19 cellular contexts compared by ENCODE assay signal in the genomic region with DNA sequence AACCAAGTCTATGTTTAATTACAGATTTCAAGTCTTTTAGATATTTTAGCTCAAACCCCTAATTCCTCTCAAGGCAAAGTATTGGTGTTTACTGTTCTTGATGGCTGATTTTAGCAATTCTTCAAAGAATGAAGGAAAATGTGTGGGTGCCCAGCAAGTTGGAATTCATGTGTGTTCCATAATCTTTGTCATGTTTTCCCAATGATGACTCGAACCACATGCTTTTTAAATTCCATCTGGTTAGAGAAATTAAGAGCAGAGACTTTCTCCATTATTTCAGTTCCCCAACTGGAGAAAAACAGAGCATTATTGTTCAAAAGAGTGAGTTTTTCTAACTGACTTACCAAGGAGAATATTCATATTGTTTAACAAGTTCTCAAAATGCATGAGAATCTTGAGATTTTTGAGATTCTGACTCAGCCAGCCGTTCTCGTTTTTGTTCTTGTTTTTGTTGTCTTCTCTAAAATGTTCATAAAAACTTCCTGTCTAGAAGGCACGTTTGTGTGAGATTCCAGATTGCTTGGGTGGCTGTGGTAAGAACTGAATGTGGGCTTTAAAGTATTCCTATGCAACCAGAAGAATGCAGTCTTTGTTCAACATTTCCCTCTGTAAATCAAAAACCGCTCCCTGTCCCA.
DNase-seq lines count a peak whose midpoint lies in the region; ATAC-seq, FAIRE-seq and TF ChIP-seq lines count a peak whose summit lies in the region.
"Had no signal": no experiment of that assay in that cellular context is flagged by ENCODE, and none has a peak within 500 bp of the region (broad histone marks: within the 10 kb centered on the region; RNA-seq: fewer than 3 reads in every experiment).

No MANE protein-coding gene starts in this region.

- H3K4me3 Mint-ChIP-seq in activated CD4-positive, alpha-beta T cell treated with anti-CD3 and anti-CD28 coated beads, Interleukin-2, amount 10 ng/mL, durations not matched to agents 24 days and 14 days: no peak overlapping the region
- H3K4me3 Mint-ChIP-seq: activated T-helper 17 cell treated with anti-CD3 and anti-CD28 coated beads, Interleukin-2, amount 50 U/mL, for 72 hours; stimulated activated effector memory CD8-positive, alpha-beta T cell treated with anti-CD3 and anti-CD28 coated beads, Interleukin-12 subunit alpha, Interleukin-12 subunit beta, amount 100 ng/mL, for 72 hours had no signal

- H3K4me3 ChIP-seq in BJ (ENCODE audit: low read depth, low read length) (no peak overlapping the region), esophagus muscularis mucosa (no peak overlapping the region), osteoblast (ENCODE audit: insufficient read depth, low read length) (no peak overlapping the region), HepG2 (replicated peaks in 1 of 3; ENCODE audit: insufficient read depth in 1 of 3, low read depth in 2 of 3, low read length in 3 of 3) (no peak overlapping the region)
- H3K4me3 ChIP-seq: mucosa of descending colon, PC-9, psoas muscle, uterus had no signal

- no peaks in the 10 kb centered on the region for H3K79me2 ChIP-seq in osteoblast (ENCODE audit: insufficient read depth, low read length)
- no peaks in the 10 kb centered on the region for H3K79me2 ChIP-seq in HepG2 (ENCODE audit: insufficient read depth, low read length)

- no peak overlapping the region for H3K9ac ChIP-seq in HepG2 (ENCODE audit: insufficient read depth, low read depth, low read length)

- ATAC-seq in HepG2: no peak
- ATAC-seq: activated T-helper 17 cell treated with anti-CD3 and anti-CD28 coated beads, Interleukin-2, amount 50 U/mL, for 72 hours; mucosa of descending colon; psoas muscle; stimulated activated effector memory CD8-positive, alpha-beta T cell treated with anti-CD3 and anti-CD28 coated beads, Interleukin-12 subunit alpha, Interleukin-12 subunit beta, amount 100 ng/mL, for 72 hours had no signal

- H3K36me3 Mint-ChIP-seq in activated CD4-positive, alpha-beta T cell treated with anti-CD3 and anti-CD28 coated beads, Interleukin-2, amount 10 ng/mL, durations not matched to agents 24 days and 14 days (ENCODE audit: low read depth): no peaks in the 10 kb centered on the region
- H3K36me3 Mint-ChIP-seq: stimulated activated effector memory CD8-positive, alpha-beta T cell treated with anti-CD3 and anti-CD28 coated beads, Interleukin-12 subunit alpha, Interleukin-12 subunit beta, amount 100 ng/mL, for 72 hours had no signal

- CTCF ChIA-PET in BJ (lab: Yijun Ruan, JAX) (interaction anchor here (1.0 to 1.2 kb wide), 2 partner anchors 133 to 184 kb away, joined by 3 read pairs; no protein-coding TSS in a partner anchor), HepG2 (lab: Yijun Ruan, JAX; ENCODE audit: low intra/inter-chr PET ratio, low total read pairs) (no interaction called here)

- no peak overlapping the region for H3K27ac Mint-ChIP-seq in activated CD4-positive, alpha-beta T cell treated with anti-CD3 and anti-CD28 coated beads, Interleukin-2, amount 10 ng/mL, durations not matched to agents 24 days and 14 days
- H3K27ac Mint-ChIP-seq: activated T-helper 17 cell treated with anti-CD3 and anti-CD28 coated beads, Interleukin-2, amount 50 U/mL, for 72 hours; stimulated activated effector memory CD8-positive, alpha-beta T cell treated with anti-CD3 and anti-CD28 coated beads, Interleukin-12 subunit alpha, Interleukin-12 subunit beta, amount 100 ng/mL, for 72 hours had no signal

- DNase-seq in BJ (ENCODE audit: low read depth) (peak; percentile 90), NCI-H460 (ENCODE audit: extremely low read depth, low read depth) (peak; percentile 13), esophagus muscularis mucosa (ENCODE audit: extremely low spot score) (peak; percentile 10), osteoblast (ENCODE audit: insufficient read length, low spot score, missing footprints) (no peak), HepG2 (ENCODE audit: low spot score) (no peak), NCI-H774 (lab: John Stamatoyannopoulos, UW) (no peak), NCI-H345 (lab: John Stamatoyannopoulos, UW) (no peak)
- no peak for DNase-seq in activated CD4-positive, alpha-beta T cell treated with anti-CD3 and anti-CD28 coated beads, Interleukin-2, amount 10 ng/mL, durations not matched to agents 24 days and 14 days
- DNase-seq: BE2C; DND-41; mucosa of descending colon; PC-9; psoas muscle; stimulated activated CD4-positive, alpha-beta T cell treated with anti-CD3 and anti-CD28 coated beads, Interleukin-2, amount 100 ng/mL, for 24 hours; T-helper 2 cell; uterus had no signal

- TF ChIP-seq CTCF in BJ (IDR thresholded peaks at IDR 0.05; ENCODE audit: insufficient read depth, low read depth, low read length): no peak
- TF ChIP-seq CTCF in esophagus muscularis mucosa (IDR thresholded peaks at IDR 0.05): no peak
- no peak for TF ChIP-seq CTCF in osteoblast (IDR thresholded peaks at IDR 0.05; ENCODE audit: extremely low read depth, low read depth, low read length)
- no peak for TF ChIP-seq CTCF in HepG2 (CRISPR knock-in tag; IDR thresholded peaks at IDR 0.05)

- H4K20me1 ChIP-seq in osteoblast (ENCODE audit: insufficient read depth, low read length) (no peaks in the 10 kb centered on the region), HepG2 (ENCODE audit: insufficient read depth, low read length) (no peaks in the 10 kb centered on the region)

- H3K4me2 ChIP-seq in osteoblast (ENCODE audit: insufficient read depth, low read length): peak overlapping the region; percentile 45
- no peak overlapping the region for H3K4me2 ChIP-seq in HepG2 (ENCODE audit: low read depth, low read length)
- H3K4me2 ChIP-seq: PC-9 had no signal

- in situ Hi-C loops in HepG2 (cut with HindIII; ENCODE audit: extremely low pct_ligation_motif_present, low pct_unique_long_range_greater_than_20kb): no loop called here

- H3K9me3 ChIP-seq in esophagus muscularis mucosa (no peaks in the 10 kb centered on the region), osteoblast (ENCODE audit: low read depth, low read length) (no peaks in the 10 kb centered on the region), HepG2 (ENCODE audit: low read length) (peaks cover 9% of the 10 kb centered on the region; the same call in 1 of the 2 replicates)
- H3K9me3 ChIP-seq: BE2C, mucosa of descending colon, psoas muscle, uterus had no signal

- no peak for FAIRE-seq in HepG2 (lab: Jason Lieb, UNC)
- FAIRE-seq: bronchial epithelial cell had no signal

- intact Hi-C loops in esophagus muscularis mucosa (cut with DNase I): no loop called here
- intact Hi-C loops in HepG2 (cut with micrococcal nuclease; ENCODE audit: unreplicated experiment): no loop called here
- intact Hi-C loops in activated CD4-positive, alpha-beta T cell treated with anti-CD3 and anti-CD28 coated beads, Interleukin-2, amount 10 ng/mL, durations not matched to agents 24 days and 14 days (cut with micrococcal nuclease): no loop called here

- WGBS in esophagus muscularis mucosa: 60% methylated on average over 5 of the region's 5 CpGs
- 33% methylated on average over 5 of the region's 5 CpGs for WGBS in HepG2 (ENCODE audit: low lambda C conversion rate)

- POLR2A ChIA-PET in BJ (lab: Charles Lee): no interaction called here
- POLR2A ChIA-PET in HepG2 (lab: Yijun Ruan, JAX): no interaction called here

- H3K4me1 ChIP-seq in esophagus muscularis mucosa: no peaks in the 10 kb centered on the region
- H3K4me1 ChIP-seq in osteoblast (ENCODE audit: insufficient read depth, low read length): peaks cover 15% of the 10 kb centered on the region
- H3K4me1 ChIP-seq in HepG2 (ENCODE audit: insufficient read depth, low read length): no peaks in the 10 kb centered on the region
- H3K4me1 ChIP-seq: BE2C, psoas muscle, uterus had no signal

- H3K27me3 ChIP-seq in BJ (ENCODE audit: control insufficient read depth, insufficient read depth, low read length): no peaks in the 10 kb centered on the region
- no peaks in the 10 kb centered on the region for H3K27me3 ChIP-seq in esophagus muscularis mucosa
- no peaks in the 10 kb centered on the region for H3K27me3 ChIP-seq in osteoblast (ENCODE audit: insufficient read depth, low read length)
- no peaks in the 10 kb centered on the region for H3K27me3 ChIP-seq in HepG2 (ENCODE audit: control insufficient read depth in 1 of 2, insufficient read depth in 2 of 2, low read length in 2 of 2)
- H3K27me3 ChIP-seq: BE2C, uterus had no signal

- peak overlapping the region; percentile 59 for H2AFZ ChIP-seq in osteoblast (ENCODE audit: low read length)
- H2AFZ ChIP-seq in HepG2 (ENCODE audit: low read length): no peak overlapping the region
- H2AFZ ChIP-seq: PC-9 had no signal

- no peaks in the 10 kb centered on the region for H3K9me3 Mint-ChIP-seq in activated CD4-positive, alpha-beta T cell treated with anti-CD3 and anti-CD28 coated beads, Interleukin-2, amount 10 ng/mL, durations not matched to agents 24 days and 14 days
- H3K9me3 Mint-ChIP-seq: activated T-helper 17 cell treated with anti-CD3 and anti-CD28 coated beads, Interleukin-2, amount 50 U/mL, for 72 hours had no signal

- no peak for TF ChIP-seq RAD21 in HepG2 (CRISPR knock-in tag; IDR thresholded peaks at IDR 0.05)

- no peaks in the 10 kb centered on the region for H3K4me1 Mint-ChIP-seq in activated CD4-positive, alpha-beta T cell treated with anti-CD3 and anti-CD28 coated beads, Interleukin-2, amount 10 ng/mL, durations not matched to agents 24 days and 14 days
- H3K4me1 Mint-ChIP-seq: activated T-helper 17 cell treated with anti-CD3 and anti-CD28 coated beads, Interleukin-2, amount 50 U/mL, for 72 hours; stimulated activated effector memory CD8-positive, alpha-beta T cell treated with anti-CD3 and anti-CD28 coated beads, Interleukin-12 subunit alpha, Interleukin-12 subunit beta, amount 100 ng/mL, for 72 hours had no signal

- TF ChIP-seq EP300 in esophagus muscularis mucosa (IDR thresholded peaks at IDR 0.05) (no peak), HepG2 (IDR thresholded peaks at IDR 0.05; ENCODE audit: low read depth in 2 of 2, low read length in 2 of 2) (no peak), HepG2 (CRISPR knock-in tag; IDR thresholded peaks at IDR 0.05; ENCODE audit: borderline replicate concordance) (no peak)

- no TSS peak for BruUV-seq in HepG2 (replicated peaks; lab: Mats Ljungman, UMichigan)

- no peak for TF ChIP-seq POLR2A in esophagus muscularis mucosa (IDR thresholded peaks at IDR 0.05; ENCODE audit: low read depth)
- no peak for TF ChIP-seq POLR2A in HepG2 (IDR thresholded peaks at IDR 0.05; ENCODE audit: insufficient read depth in 1 of 2, low read depth in 2 of 2, low read length in 2 of 2)

- H3K36me3 ChIP-seq in BJ (ENCODE audit: control insufficient read depth, insufficient read depth, low read length): no peaks in the 10 kb centered on the region
- H3K36me3 ChIP-seq in esophagus muscularis mucosa: no peaks in the 10 kb centered on the region
- H3K36me3 ChIP-seq in osteoblast (ENCODE audit: insufficient read depth, low read length): no peaks in the 10 kb centered on the region
- H3K36me3 ChIP-seq in HepG2 (replicated peaks in 1 of 2; ENCODE audit: control insufficient read depth in 1 of 2, insufficient read depth in 2 of 2, low read length in 2 of 2): no peaks in the 10 kb centered on the region
- H3K36me3 ChIP-seq: BE2C, uterus had no signal

- H3K27ac ChIP-seq in esophagus muscularis mucosa (replicated peaks in 1 of 4) (no peak overlapping the region), osteoblast (ENCODE audit: low read depth, low read length) (peak overlapping the region; percentile 82), HepG2 (ENCODE audit: extremely low read length, insufficient read depth, low read length) (no peak overlapping the region)
- H3K27ac ChIP-seq: PC-9, psoas muscle, uterus had no signal

- no peaks in the 10 kb centered on the region for H3K27me3 Mint-ChIP-seq in activated CD4-positive, alpha-beta T cell treated with anti-CD3 and anti-CD28 coated beads, Interleukin-2, amount 10 ng/mL, durations not matched to agents 24 days and 14 days

Comparison
In these comparisons a context has a peak if more than half of its experiments do, and no peak if none do; other contexts are left out.
1. DNase-seq: peak in BJ (single experiment), NCI-H460 (single experiment) and esophagus muscularis mucosa (single experiment); none in osteoblast (single experiment), HepG2 (single experiment), activated CD4-positive, alpha-beta T cell treated with anti-CD3 and anti-CD28 coated beads, Interleukin-2, amount 10 ng/mL, durations not matched to agents 24 days and 14 days (single experiment), NCI-H774 (single experiment) and NCI-H345 (single experiment).